ENCODE assay signal across 8 cellular contexts in the genomic region with DNA sequence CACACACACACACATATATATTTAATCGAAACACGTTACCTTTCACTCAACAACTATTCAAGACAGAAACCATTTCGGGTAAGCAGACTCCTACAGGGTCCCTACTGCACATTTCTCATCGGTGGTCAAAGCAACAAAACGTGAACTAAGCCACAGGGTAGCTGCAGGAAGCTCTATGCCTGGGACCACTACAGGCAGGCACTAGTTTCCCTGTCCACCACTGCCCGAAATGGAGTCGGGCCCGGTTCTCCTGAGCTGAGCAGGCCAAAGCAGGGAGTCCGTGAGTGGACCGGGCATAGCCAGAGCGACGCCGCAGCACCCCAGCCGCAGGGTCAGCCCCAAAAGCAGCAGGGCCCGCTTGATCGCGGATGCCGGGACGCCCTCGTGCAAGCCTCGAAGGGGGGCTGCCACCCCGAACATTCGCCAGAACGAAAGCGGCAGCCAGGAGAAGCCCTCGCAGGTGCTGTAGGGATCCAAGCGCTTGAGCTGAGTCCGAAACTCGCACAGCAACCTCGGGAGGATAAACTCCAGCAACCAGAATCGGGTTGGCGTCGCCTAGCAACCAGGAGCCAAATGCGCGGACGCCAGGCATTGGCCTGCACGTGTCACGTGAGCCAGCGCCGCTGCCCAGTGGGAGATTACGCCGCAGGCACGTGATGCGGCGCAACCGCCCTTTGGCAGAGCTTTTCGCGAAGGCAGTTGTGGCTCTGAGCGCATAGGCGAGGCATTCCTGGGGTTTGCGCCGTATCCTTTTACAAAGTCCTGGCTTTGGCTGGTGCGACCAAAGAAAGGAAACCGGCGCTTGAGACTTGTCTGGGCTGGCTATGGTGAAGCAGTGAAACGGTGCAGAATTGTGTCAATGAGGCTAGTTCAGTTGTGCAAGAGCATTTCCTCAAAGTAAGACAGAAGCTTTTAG. TPM values are rescaled to one million over a fixed set of nuclear protein-coding genes. Genes with fewer than 3 reads are reported as not detected.
DNase-seq lines count a peak whose midpoint lies in the region; ATAC-seq and TF ChIP-seq lines count a peak whose summit lies in the region.

No MANE protein-coding gene starts in this region.

- peak; percentile 97 to 99 for ATAC-seq in CD4-positive, CD25-positive, alpha-beta regulatory T cell (ENCODE audit: low read depth in 2 of 2)
- ATAC-seq in GM19438 (IDR thresholded peaks at IDR 0.05; ENCODE audit: low read depth, unreplicated experiment) = peak; percentile 89

- H3K9me3 Mint-ChIP-seq in CD4-positive, CD25-positive, alpha-beta regulatory T cell = no peaks in the 10 kb centered on the region
- no peaks in the 10 kb centered on the region for H3K9me3 Mint-ChIP-seq in endothelial cell (ENCODE audit: unreplicated experiment)

- peak overlapping the region; percentile 61 for H3K27ac ChIP-seq in CD4-positive, CD25-positive, alpha-beta regulatory T cell (ENCODE audit: insufficient read depth, low read length, poor library complexity, severe bottlenecking)
- peak overlapping the region; percentile 33 for H3K27ac ChIP-seq in mesodermal cell (ENCODE audit: low read depth, low read length, severe bottlenecking)

- H3K27ac Mint-ChIP-seq in CD4-positive, CD25-positive, alpha-beta regulatory T cell = peak overlapping the region; percentile 49 to 82 (median 56)
- peak overlapping the region; percentile 85 for H3K27ac Mint-ChIP-seq in endothelial cell (ENCODE audit: unreplicated experiment)

- 49 to 57% methylated on average over 53 to 56 of the region's 56 CpGs for WGBS in mesodermal cell (ENCODE audit: insufficient coverage in 2 of 2), 2 experiments

- no peaks in the 10 kb centered on the region for H3K36me3 Mint-ChIP-seq in CD4-positive, CD25-positive, alpha-beta regulatory T cell
- H3K36me3 Mint-ChIP-seq in endothelial cell (ENCODE audit: low read depth, unreplicated experiment) = no peaks in the 10 kb centered on the region

- TF ChIP-seq CTCF in endothelial cell (IDR thresholded peaks at IDR 0.05; ENCODE audit: unreplicated experiment) = no peak

- peak overlapping the region; percentile 81 for H3K4me3 ChIP-seq in CD4-positive, CD25-positive, alpha-beta regulatory T cell (ENCODE audit: low read depth, low read length)
- H3K4me3 ChIP-seq in mesodermal cell (ENCODE audit: extremely low read depth, insufficient read depth, low read length, poor library complexity, severe bottlenecking) = peak overlapping the region; percentile 42

- peak; percentile 89 to 96 (median 90) for DNase-seq in CD4-positive, CD25-positive, alpha-beta regulatory T cell
- DNase-seq in HK-2 (ENCODE audit: unreplicated experiment) = peak; percentile 96
- peak; percentile 94 for DNase-seq in NOMO-1 (lab: John Stamatoyannopoulos, UW; ENCODE audit: unreplicated experiment in 2 of 2)
- peak; percentile 85 for DNase-seq in activated T-cell treated with anti-CD3 and anti-CD28 coated beads for 1 hour (ENCODE audit: low read depth)
- DNase-seq in endothelial cell (ENCODE audit: low spot score) = peak; percentile 91
- DNase-seq in stimulated activated CD8-positive, alpha-beta memory T cell treated with anti-CD3 and anti-CD28 coated beads, Interleukin-12 subunit alpha, Interleukin-12 subunit beta, amount 100 ng/mL, for 4 hours (ENCODE audit: low read depth) = peak; percentile 82

- no peaks in the 10 kb centered on the region for H3K9me3 ChIP-seq in CD4-positive, CD25-positive, alpha-beta regulatory T cell (ENCODE audit: control insufficient read depth in 2 of 2, low read length in 2 of 2)
- H3K9me3 ChIP-seq in mesodermal cell (ENCODE audit: control insufficient read depth, low read length) = no peaks in the 10 kb centered on the region

- H3K4me1 ChIP-seq in CD4-positive, CD25-positive, alpha-beta regulatory T cell (ENCODE audit: control insufficient read depth, insufficient read depth, low read length, poor library complexity, severe bottlenecking) = peaks cover 10% of the 10 kb centered on the region
- H3K4me1 ChIP-seq in mesodermal cell (ENCODE audit: control insufficient read depth, insufficient read depth, low read length, poor library complexity, severe bottlenecking) = no peaks in the 10 kb centered on the region

- no peaks in the 10 kb centered on the region for H3K27me3 Mint-ChIP-seq in CD4-positive, CD25-positive, alpha-beta regulatory T cell
- H3K27me3 Mint-ChIP-seq in endothelial cell (ENCODE audit: unreplicated experiment) = peaks cover 7% of the 10 kb centered on the region

- peaks cover 0 to 20% (median 1%) of the 10 kb centered on the region in 4 donors for H3K4me1 Mint-ChIP-seq in CD4-positive, CD25-positive, alpha-beta regulatory T cell
- H3K4me1 Mint-ChIP-seq in endothelial cell (ENCODE audit: unreplicated experiment) = peaks cover 2% of the 10 kb centered on the region

- H3K4me3 Mint-ChIP-seq in CD4-positive, CD25-positive, alpha-beta regulatory T cell = peak overlapping the region; percentile 48 to 87 (median 82)
- peak overlapping the region; percentile 84 for H3K4me3 Mint-ChIP-seq in endothelial cell (ENCODE audit: unreplicated experiment)

- no peaks in the 10 kb centered on the region for H3K36me3 ChIP-seq in CD4-positive, CD25-positive, alpha-beta regulatory T cell (ENCODE audit: control insufficient read depth, insufficient read depth, low read length)
- H3K36me3 ChIP-seq in mesodermal cell (ENCODE audit: control insufficient read depth, insufficient read depth, low read length) = no peaks in the 10 kb centered on the region

- H3K27me3 ChIP-seq in CD4-positive, CD25-positive, alpha-beta regulatory T cell (ENCODE audit: control insufficient read depth, insufficient read depth, low read length) = no peaks in the 10 kb centered on the region

RNA-seq across cellular contexts. Expression of a gene that starts 13.9 kb away (rescaled TPM):
- 61.2 TPM for total RNA-seq in CD4-positive, CD25-positive, alpha-beta regulatory T cell
- polyA plus RNA-seq in CD4-positive, CD25-positive, alpha-beta regulatory T cell = 1 to 10 TPM; 3.2 to 7.7 (median 5.5) TPM
- 24.0 TPM for total RNA-seq in endothelial cell (ENCODE audit: unreplicated experiment)
- 14.5 TPM for polyA plus RNA-seq in mesodermal cell (2013, experiment 1 of 2)
- polyA plus RNA-seq in mesodermal cell (2013, experiment 2 of 2) = 11.9 TPM

RNA-seq across cellular contexts. Expression of a gene that starts 18.5 kb away (rescaled TPM):
- total RNA-seq in CD4-positive, CD25-positive, alpha-beta regulatory T cell = 8.9 TPM
- polyA plus RNA-seq in CD4-positive, CD25-positive, alpha-beta regulatory T cell = 10 to 100 TPM in 3 of 4 donors, 1 to 10 TPM in 1; 9.1 to 12.7 (median 11.6) TPM
- total RNA-seq in endothelial cell (ENCODE audit: unreplicated experiment) = 0.18 TPM
- polyA plus RNA-seq in mesodermal cell (2013, experiment 1 of 2) = 0.81 TPM
- 0.66 TPM for polyA plus RNA-seq in mesodermal cell (2013, experiment 2 of 2)

Comparison
In these comparisons a context has a peak if more than half of its experiments do, and no peak if none do; other contexts are left out.
1. Peak in every context shown above with its lines: DNase-seq, ATAC-seq, H3K4me3 ChIP-seq and H3K27ac ChIP-seq.